ENCODE assay signal across 1 cellular context in the genomic region with DNA sequence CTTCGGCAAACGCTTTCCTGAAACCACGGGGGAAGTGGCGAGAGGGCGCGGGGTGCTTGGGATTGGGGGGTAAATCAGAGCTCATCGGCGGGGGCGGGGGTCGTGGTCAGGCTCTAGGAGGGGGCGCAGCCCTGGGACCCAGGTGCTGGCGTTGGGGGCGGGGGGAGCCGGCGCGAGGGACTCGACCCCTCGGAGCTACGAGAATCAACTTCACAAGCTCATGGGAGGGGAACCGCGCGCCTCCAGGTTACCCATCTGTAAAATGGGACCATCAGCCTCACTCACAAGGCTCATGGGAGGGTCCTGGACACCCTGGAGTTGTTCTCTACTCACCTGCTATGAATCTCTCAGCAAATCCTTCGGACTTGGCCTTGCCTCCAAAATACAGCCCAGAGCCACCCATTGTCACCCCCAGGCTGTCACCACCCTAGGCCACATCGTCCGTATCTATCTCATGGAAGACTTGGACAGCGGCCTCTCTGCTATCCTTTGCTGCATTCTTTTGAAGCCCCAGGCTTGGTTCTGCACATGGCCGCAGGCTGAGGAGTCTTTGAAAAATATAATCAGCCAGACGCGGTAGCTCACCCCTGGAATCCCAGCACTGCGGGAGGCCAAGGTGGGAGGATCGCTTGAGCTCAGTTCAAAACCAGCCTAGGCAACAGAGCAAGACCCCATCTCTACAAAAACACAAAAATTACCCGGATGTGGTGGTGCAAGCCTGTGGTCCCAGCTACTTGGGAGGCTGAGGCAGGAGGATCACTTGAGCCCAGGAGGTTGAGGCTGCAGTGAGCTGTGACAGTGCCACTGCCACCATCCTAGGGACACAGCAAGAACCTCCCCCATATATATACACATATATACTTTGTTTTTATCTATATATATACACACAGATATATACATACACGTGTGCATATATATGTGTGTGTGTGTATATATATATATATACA.
A peak's percentile ranks its signal among the peaks of the same experiment; 100 is the strongest.
TF ChIP-seq lines count a peak whose summit lies in the region.

No MANE protein-coding gene starts in this region.

TF ChIP-seq in K562, 482 proteins besides CTCF, POLR2A, EP300 and RAD21 (continued from another document):
- TF ChIP-seq, protein P1, sequence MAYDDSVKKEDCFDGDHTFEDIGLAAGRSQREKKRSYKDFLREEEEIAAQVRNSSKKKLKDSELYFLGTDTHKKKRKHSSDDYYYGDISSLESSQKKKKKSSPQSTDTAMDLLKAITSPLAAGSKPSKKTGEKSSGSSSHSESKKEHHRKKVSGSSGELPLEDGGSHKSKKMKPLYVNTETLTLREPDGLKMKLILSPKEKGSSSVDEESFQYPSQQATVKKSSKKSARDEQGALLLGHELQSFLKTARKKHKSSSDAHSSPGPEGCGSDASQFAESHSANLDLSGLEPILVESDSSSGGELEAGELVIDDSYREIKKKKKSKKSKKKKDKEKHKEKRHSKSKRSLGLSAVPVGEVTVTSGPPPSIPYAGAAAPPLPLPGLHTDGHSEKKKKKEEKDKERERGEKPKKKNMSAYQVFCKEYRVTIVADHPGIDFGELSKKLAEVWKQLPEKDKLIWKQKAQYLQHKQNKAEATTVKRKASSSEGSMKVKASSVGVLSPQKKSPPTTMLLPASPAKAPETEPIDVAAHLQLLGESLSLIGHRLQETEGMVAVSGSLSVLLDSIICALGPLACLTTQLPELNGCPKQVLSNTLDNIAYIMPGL (CRISPR knock-in tag; IDR thresholded peaks at IDR 0.05), result no peak
- TF ChIP-seq ZHX1 (conservative IDR thresholded peaks at IDR 0.05; ENCODE audit: low read length), result 0 out of 2 replicates have a peak, but pooled peaks have one; percentile 43
- TF ChIP-seq PTBP1 (IDR thresholded peaks at IDR 0.05; ENCODE audit: low read depth, low read length), result peak; percentile 84; the same call in 1 of the 2 replicates
